Comparison of ENCODE assay signal across 10 cellular contexts in the genomic region with DNA sequence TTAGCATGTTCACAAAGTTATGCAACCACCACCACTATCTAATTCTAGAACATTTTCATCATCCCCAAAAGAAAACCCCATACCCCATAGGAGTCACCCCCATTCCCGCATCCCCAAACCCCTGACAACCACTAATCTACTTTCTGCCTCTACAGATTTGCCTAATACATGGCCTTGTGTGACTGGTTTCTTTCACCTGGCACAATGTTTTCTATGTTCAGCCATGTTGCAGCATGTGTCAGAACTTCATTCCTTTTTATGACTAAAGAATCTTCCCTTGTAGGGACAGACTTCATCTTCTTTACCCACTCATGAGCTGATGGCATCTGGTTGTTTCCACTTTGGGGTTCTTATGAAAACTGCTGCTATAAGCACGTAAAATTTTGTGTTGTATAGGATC. TPM values are rescaled to one million over a fixed set of nuclear protein-coding genes. Genes with fewer than 3 reads are reported as not detected.
DNase-seq lines count a peak whose midpoint lies in the region; TF ChIP-seq lines count a peak whose summit lies in the region.
"Had no signal": no experiment of that assay in that cellular context is flagged by ENCODE, and none has a peak within 500 bp of the region (broad histone marks: within the 10 kb centered on the region; RNA-seq: fewer than 3 reads in every experiment).

No MANE protein-coding gene starts in this region.

- H3K27me3 ChIP-seq in breast epithelium (no peaks in the 10 kb centered on the region), A673 (replicated peaks; ENCODE audit: insufficient read depth, low read depth, low read length, poor library complexity) (no peaks in the 10 kb centered on the region), prostate gland (replicated peaks; ENCODE audit: insufficient read depth) (no peaks in the 10 kb centered on the region)

- TF ChIP-seq CTCF in breast epithelium (IDR thresholded peaks at IDR 0.05) (no peak), osteocyte (IDR thresholded peaks at IDR 0.05) (no peak), A673 (conservative IDR thresholded peaks at IDR 0.05; ENCODE audit: low read depth, low read length) (no peak), prostate gland (IDR thresholded peaks at IDR 0.05) (no peak)

- H3K27me3 Mint-ChIP-seq in IgD-negative memory B cell (peaks cover 2% of the 10 kb centered on the region), osteocyte (ENCODE audit: unreplicated experiment) (no peaks in the 10 kb centered on the region)

- H3K4me1 ChIP-seq in breast epithelium (no peaks in the 10 kb centered on the region), A673 (ENCODE audit: insufficient read depth, low read length, poor library complexity, severe bottlenecking) (peaks cover 4% of the 10 kb centered on the region), prostate gland (replicated peaks) (peaks cover 14% of the 10 kb centered on the region)

- DNase-seq in CD1c-positive myeloid dendritic cell (ENCODE audit: extremely low spot score) (peak; percentile 54), breast epithelium (ENCODE audit: low spot score in 2 of 2) (no peak), osteocyte (ENCODE audit: extremely low spot score, unreplicated experiment) (no peak), COLO668 (lab: John Stamatoyannopoulos, UW; ENCODE audit: unreplicated experiment) (no peak), HT-29 (ENCODE audit: low spot score) (no peak), A673 (ENCODE audit: low spot score) (no peak), prostate gland (ENCODE audit: low spot score) (no peak)
- DNase-seq: activated CD4-positive, alpha-beta T cell treated with anti-CD3 and anti-CD28 coated beads for 4 hours; DMS153 had no signal

- intact Hi-C loops in breast epithelium (cut with DNase I; ENCODE audit: low total_unique reads), result no loop called here
- intact Hi-C loops in A673 (cut with micrococcal nuclease; ENCODE audit: unreplicated experiment), result no loop called here
- intact Hi-C loops in prostate gland (cut with DNase I), result loop anchor here (5.0 kb wide), 1 partner anchor 250 kb away; no protein-coding TSS in a partner anchor

- POLR2A ChIA-PET in A673 (lab: Charles Lee; ENCODE audit: low non-redundant PET), result no interaction called here

- H3K4me3 Mint-ChIP-seq in IgD-negative memory B cell (peak overlapping the region; percentile 17 to 91 (median 80)), osteocyte (ENCODE audit: unreplicated experiment) (no peak overlapping the region)

- H3K4me3 ChIP-seq in breast epithelium, result no peak overlapping the region
- no peak overlapping the region for H3K4me3 ChIP-seq in A673 (ENCODE audit: low read depth, low read length, poor library complexity, severe bottlenecking)
- H3K4me3 ChIP-seq in prostate gland, result no peak overlapping the region

- H3K36me3 ChIP-seq in breast epithelium (no peaks in the 10 kb centered on the region), A673 (ENCODE audit: insufficient read depth, low read length, poor library complexity, severe bottlenecking) (no peaks in the 10 kb centered on the region), prostate gland (no peaks in the 10 kb centered on the region)

- CTCF ChIA-PET in A673 (lab: Charles Lee), result no interaction called here

- H3K9me3 ChIP-seq in breast epithelium, result no peaks in the 10 kb centered on the region
- H3K9me3 ChIP-seq in A673 (ENCODE audit: low read depth, low read length, poor library complexity, severe bottlenecking), result no peaks in the 10 kb centered on the region
- H3K9me3 ChIP-seq in prostate gland, result no peaks in the 10 kb centered on the region

- H3K27ac Mint-ChIP-seq in IgD-negative memory B cell, result peak overlapping the region; percentile 75 to 97 (median 83)
- peak overlapping the region; percentile 32 for H3K27ac Mint-ChIP-seq in osteocyte (ENCODE audit: unreplicated experiment)

- H3K4me1 Mint-ChIP-seq in IgD-negative memory B cell (peaks cover 70 to 80% (median 77%) of the 10 kb centered on the region in 3 donors), osteocyte (ENCODE audit: unreplicated experiment) (peaks cover 60% of the 10 kb centered on the region)

- no TSS peak for BruUV-seq in A673 (replicated peaks; lab: Mats Ljungman, UMichigan)

- H3K9me3 Mint-ChIP-seq in IgD-negative memory B cell (no peaks in the 10 kb centered on the region), osteocyte (ENCODE audit: unreplicated experiment) (no peaks in the 10 kb centered on the region)

- 85% methylated on average over 2 of the region's 2 CpGs for whole genome bisulfite sequencing in prostate gland

- H3K36me3 Mint-ChIP-seq in IgD-negative memory B cell (peaks cover 9% of the 10 kb centered on the region), osteocyte (ENCODE audit: unreplicated experiment) (peaks cover 4% of the 10 kb centered on the region)

- TF ChIP-seq POLR2A in breast epithelium (IDR thresholded peaks at IDR 0.05) (no peak), prostate gland (IDR thresholded peaks at IDR 0.05) (no peak)

- H3K27ac ChIP-seq in breast epithelium (peak overlapping the region; percentile 68 to 86), A673 (ENCODE audit: low read depth, low read length, poor library complexity, severe bottlenecking) (no peak overlapping the region), prostate gland (peak overlapping the region in 1 of 2 donors; percentile 51)

RNA-seq across cellular contexts. Expression of a gene that starts 34.6 kb away (rescaled TPM):
- polyA plus RNA-seq in IgD-negative memory B cell, result 210 TPM
- 10 to 100 TPM; 49.5 to 64.8 (median 50.7) TPM for total RNA-seq in breast epithelium
- total RNA-seq in osteocyte, result 113 and 123 TPM in 2 replicates
- total RNA-seq in HT-29 (2014; rRNA removed; shearing (Covaris generic)), result 14.1 and 14.4 TPM in 2 replicates
- 17.9 and 24.6 TPM in 2 replicates for total RNA-seq in A673 (2021)
- 10 to 100 TPM; 65.2 to 73.9 TPM for total RNA-seq in prostate gland
